Comparison of ENCODE assay signal across 8 cellular contexts in the genomic region with DNA sequence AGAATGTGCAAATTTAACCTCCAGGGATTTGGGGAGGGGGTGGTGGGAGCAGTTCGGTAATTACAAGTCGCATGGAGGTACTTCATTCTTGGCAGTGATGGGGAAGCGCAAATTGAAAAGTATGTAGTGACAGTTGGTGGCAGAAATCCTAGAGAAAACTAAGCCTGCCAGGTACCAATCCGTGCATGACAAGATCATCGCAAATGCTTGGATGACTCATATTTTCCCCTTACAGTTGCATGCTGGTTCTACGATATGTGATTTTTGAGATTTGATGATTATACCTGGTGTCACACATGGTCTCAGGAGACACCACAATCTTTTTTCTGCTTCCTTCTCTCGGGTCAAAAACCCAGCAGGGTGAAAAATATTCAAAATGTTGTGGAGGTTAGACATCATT.
DNase-seq lines count a peak whose midpoint lies in the region; ATAC-seq lines count a peak whose summit lies in the region.

No MANE protein-coding gene starts in this region.

- ATAC-seq in GM21786 (IDR thresholded peaks at IDR 0.05; ENCODE audit: unreplicated experiment), result peak; percentile 92
- no peak for ATAC-seq in HG03196 (IDR thresholded peaks at IDR 0.05; ENCODE audit: unreplicated experiment)

- intact Hi-C loops in cardiac septum (cut with DNase I), result no loop called here

- peak; percentile 34 to 62 for DNase-seq in NCI-H2081 (lab: John Stamatoyannopoulos, UW)
- no peak for DNase-seq in NCI-H2081 treated with DMSO at 0.1 percent for 48 hours (lab: John Stamatoyannopoulos, UW)
- peak; percentile 69 for DNase-seq in NCI-H1105 (lab: John Stamatoyannopoulos, UW)
- peak; percentile 16 for DNase-seq in glomerular visceral epithelial cell (ENCODE audit: extremely low spot score)
- no peak for DNase-seq in NOMO-1 treated with DMSO at 0.1 percent for 48 hours (lab: John Stamatoyannopoulos, UW; ENCODE audit: unreplicated experiment)
- DNase-seq in cardiac septum (ENCODE audit: low spot score), result no peak

Comparison
In these comparisons a context has a peak if more than half of its experiments do, and no peak if none do; other contexts are left out.
1. DNase-seq: peak in NCI-H2081 (2 of 2), NCI-H1105 (single experiment) and glomerular visceral epithelial cell (single experiment); none in NCI-H2081 treated with DMSO at 0.1 percent for 48 hours (single experiment), NOMO-1 treated with DMSO at 0.1 percent for 48 hours (single experiment) and cardiac septum (single experiment).